ENCODE assay signal across 22 cellular contexts in genomic region chr18:39862341-39862740, GRCh38.
A peak's percentile ranks its signal among the peaks of the same experiment; 100 is the strongest.
DNase-seq lines count a peak whose midpoint lies in the region; TF ChIP-seq lines count a peak whose summit lies in the region.
"Had no signal": no experiment of that assay in that cellular context is flagged by ENCODE, and none has a peak within 500 bp of the region (broad histone marks: within the 10 kb centered on the region; RNA-seq: fewer than 3 reads in every experiment).

No MANE protein-coding gene starts in this region.

- no peak overlapping the region for H3K9ac ChIP-seq in fibroblast of lung (ENCODE audit: insufficient read depth, low read length)

- TF ChIP-seq CTCF in MCF 10A (IDR thresholded peaks at IDR 0.05; ENCODE audit: unreplicated experiment) (no peak), breast epithelium (IDR thresholded peaks at IDR 0.05) (no peak), fibroblast of lung (conservative IDR thresholded peaks at IDR 0.05 in 1 of 2, IDR thresholded peaks at IDR 0.05 in 1 of 2; ENCODE audit: low read depth in 1 of 2, low read length in 2 of 2) (no peak)

- no peaks in the 10 kb centered on the region for H3K9me3 ChIP-seq in breast epithelium
- H3K9me3 ChIP-seq in fibroblast of lung (ENCODE audit: control insufficient read depth, insufficient read depth, low read depth, low read length): no peaks in the 10 kb centered on the region
- H3K9me3 ChIP-seq: BE2C had no signal

- H2AFZ ChIP-seq in fibroblast of lung (ENCODE audit: low read length): no peak overlapping the region
- H2AFZ ChIP-seq: PC-9 had no signal

- H3K27ac Mint-ChIP-seq in MCF 10A (ENCODE audit: low read depth, unreplicated experiment): no peak overlapping the region
- H3K27ac Mint-ChIP-seq: CD4-positive, alpha-beta memory T cell; H9; IgD-negative memory B cell had no signal

- intact Hi-C loops in MCF 10A (cut with micrococcal nuclease) (no loop called here), breast epithelium (cut with DNase I; ENCODE audit: low total_unique reads) (no loop called here)

- H3K4me3 ChIP-seq in breast epithelium (no peak overlapping the region), fibroblast of lung (replicated peaks in 1 of 4; ENCODE audit: control extremely low read depth in 1 of 4, insufficient read depth in 1 of 4, low read depth in 3 of 4, low read length in 4 of 4) (no peak overlapping the region), skeletal muscle cell (ENCODE audit: low read depth, low read length) (no peak overlapping the region)
- H3K4me3 ChIP-seq: PC-9 had no signal

- H3K36me3 Mint-ChIP-seq in MCF 10A (ENCODE audit: insufficient read depth, unreplicated experiment): no peaks in the 10 kb centered on the region
- H3K36me3 Mint-ChIP-seq: CD4-positive, alpha-beta memory T cell; IgD-negative memory B cell had no signal

- H3K27ac ChIP-seq in breast epithelium (no peak overlapping the region), fibroblast of lung (ENCODE audit: insufficient read depth, low read length) (no peak overlapping the region)
- H3K27ac ChIP-seq: PC-9 had no signal

- no peak overlapping the region for H3K4me2 ChIP-seq in fibroblast of lung (ENCODE audit: extremely low read depth, insufficient read depth, low read length)
- H3K4me2 ChIP-seq: PC-9 had no signal

- DNase-seq in MCF 10A (ENCODE audit: unreplicated experiment): peak; percentile 18
- no peak for DNase-seq in breast epithelium (ENCODE audit: low spot score in 2 of 2)
- peak; percentile 44 for DNase-seq in amniotic epithelial cell (ENCODE audit: low read depth)
- DNase-seq in fibroblast of lung (ENCODE audit: low read depth in 2 of 2): peak; percentile 7 to 45
- peak; percentile 67 for DNase-seq in skeletal muscle cell (ENCODE audit: low read depth)
- no peak for DNase-seq in NCI-H510A treated with DMSO at 0.1 percent for 48 hours (lab: John Stamatoyannopoulos, UW)
- no peak for DNase-seq in NCI-H187 treated with DMSO at 0.1 percent for 48 hours (lab: John Stamatoyannopoulos, UW)
- DNase-seq in dedifferentiated amniotic fluid mesenchymal stem cell (ENCODE audit: extremely low spot score): no peak
- DNase-seq: 8988T; BE2C; Calu3; CD4-positive, alpha-beta memory T cell; DMS79 treated with DMSO at 0.1 percent for 48 hours; H9; Kasumi-1; NCI-H1436; NCI-H2029 treated with DMSO at 0.1 percent for 48 hours; NCI-H2171 treated with DMSO at 0.1 percent for 48 hours; NCI-H510A; NCI-H82; PC-9 had no signal

- peaks cover 4% of the 10 kb centered on the region for H3K4me1 Mint-ChIP-seq in MCF 10A (ENCODE audit: insufficient read depth, unreplicated experiment)
- H3K4me1 Mint-ChIP-seq: CD4-positive, alpha-beta memory T cell; IgD-negative memory B cell had no signal

- no peaks in the 10 kb centered on the region for H3K4me1 ChIP-seq in breast epithelium
- H3K4me1 ChIP-seq in fibroblast of lung (ENCODE audit: control insufficient read depth, extremely low read depth, insufficient read depth, low read length): no peaks in the 10 kb centered on the region
- H3K4me1 ChIP-seq: BE2C had no signal

- POLR2A ChIA-PET in MCF 10A (lab: Yijun Ruan, JAX): interaction anchor here (1.0 kb wide), 1 partner anchor 21 kb away, joined by 4 read pairs; no protein-coding TSS in a partner anchor

- no TSS peak for BruUV-seq in MCF 10A (replicated peaks; lab: Mats Ljungman, UMichigan)

- TF ChIP-seq POLR2A in breast epithelium (IDR thresholded peaks at IDR 0.05): no peak

- H3K36me3 ChIP-seq in breast epithelium: no peaks in the 10 kb centered on the region
- no peaks in the 10 kb centered on the region for H3K36me3 ChIP-seq in fibroblast of lung (ENCODE audit: control insufficient read depth, insufficient read depth, low read length)
- H3K36me3 ChIP-seq: BE2C had no signal

- no peaks in the 10 kb centered on the region for H3K27me3 Mint-ChIP-seq in MCF 10A (ENCODE audit: insufficient read depth, unreplicated experiment)
- H3K27me3 Mint-ChIP-seq: CD4-positive, alpha-beta memory T cell; IgD-negative memory B cell had no signal

- H3K27me3 ChIP-seq in breast epithelium (no peaks in the 10 kb centered on the region), fibroblast of lung (ENCODE audit: control insufficient read depth, insufficient read depth, low read length) (no peaks in the 10 kb centered on the region)
- H3K27me3 ChIP-seq: BE2C had no signal

- H3K9me3 Mint-ChIP-seq in MCF 10A (ENCODE audit: unreplicated experiment): no peaks in the 10 kb centered on the region
- H3K9me3 Mint-ChIP-seq: H9 had no signal

- no peaks in the 10 kb centered on the region for H3K79me2 ChIP-seq in fibroblast of lung (ENCODE audit: control insufficient read depth, insufficient read depth, low read length)

- CTCF ChIA-PET in MCF 10A (lab: Yijun Ruan, JAX): no interaction called here

- no peaks in the 10 kb centered on the region for H4K20me1 ChIP-seq in fibroblast of lung (ENCODE audit: control insufficient read depth, extremely low read depth, insufficient read depth, low read length)

- H3K4me3 Mint-ChIP-seq in MCF 10A (ENCODE audit: unreplicated experiment): no peak overlapping the region
- H3K4me3 Mint-ChIP-seq: CD4-positive, alpha-beta memory T cell; H9; IgD-negative memory B cell had no signal

Comparison
In these comparisons a context has a peak if more than half of its experiments do, and no peak if none do; other contexts are left out.
1. DNase-seq: peak in MCF 10A (single experiment), amniotic epithelial cell (single experiment), fibroblast of lung (2 of 2) and skeletal muscle cell (single experiment); none in breast epithelium (0 of 2), NCI-H510A treated with DMSO at 0.1 percent for 48 hours (single experiment), NCI-H187 treated with DMSO at 0.1 percent for 48 hours (single experiment) and dedifferentiated amniotic fluid mesenchymal stem cell (single experiment).